Comparison of ENCODE assay signal across 20 cellular contexts in the genomic region with DNA sequence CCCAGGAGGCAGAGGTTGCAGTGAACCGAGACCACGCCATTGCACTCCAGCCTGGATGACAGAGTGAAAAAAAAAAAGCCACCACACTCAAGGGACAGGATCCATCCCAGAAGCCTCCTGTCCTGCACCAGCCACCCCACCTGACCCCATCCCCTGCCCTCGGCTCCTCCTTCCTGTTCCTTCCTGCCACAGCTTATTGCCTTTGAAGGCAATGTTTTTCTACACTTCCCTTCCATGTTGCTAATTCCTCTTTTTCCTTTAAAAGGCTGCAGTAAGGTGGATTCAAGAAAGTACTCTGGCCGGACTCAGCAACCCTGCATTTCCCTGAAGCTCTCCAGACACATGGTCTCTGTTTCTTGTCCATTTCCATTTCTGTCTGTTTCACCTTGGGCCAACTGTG.
"Had no signal": no experiment of that assay in that cellular context is flagged by ENCODE, and none has a peak within 500 bp of the region (broad histone marks: within the 10 kb centered on the region; RNA-seq: fewer than 3 reads in every experiment).

No MANE protein-coding gene starts in this region.

- DNase-seq: activated CD4-positive, alpha-beta T cell treated with anti-CD3 and anti-CD28 coated beads for 1 hour; activated CD8-positive, alpha-beta memory T cell treated with anti-CD3 and anti-CD28 coated beads for 24 hours; activated effector memory CD4-positive, alpha-beta T cell treated with anti-CD3 and anti-CD28 coated beads, Interleukin-2, amount 50 U/mL, for 16 hours; activated T-cell treated with anti-CD3 and anti-CD28 coated beads, Interleukin-2, amount 50 U/mL, for 72 hours; heart left ventricle; left ventricle myocardium superior; naive B cell; psoas muscle; right lobe of liver; small intestine; stimulated activated CD4-positive, alpha-beta T cell treated with anti-CD3 and anti-CD28 coated beads, Interleukin-15, amount 100 ng/mL, for 24 hours; stimulated activated CD4-positive, alpha-beta T cell treated with anti-CD3 and anti-CD28 coated beads, Interleukin-2, amount 100 ng/mL, for 48 hours had no signal

- ATAC-seq: activated T-cell treated with anti-CD3 and anti-CD28 coated beads, Interleukin-2, amount 50 U/mL, for 72 hours; heart left ventricle; left ventricle myocardium superior; psoas muscle; right lobe of liver had no signal

- H3K4me1 ChIP-seq: breast epithelium, psoas muscle, right lobe of liver, suprapubic skin, vagina had no signal

- H3K27ac Mint-ChIP-seq: activated naive CD4-positive, alpha-beta T cell treated with anti-CD3 and anti-CD28 coated beads, Interleukin-2, amount 50 U/mL, for 24 hours; activated T-cell treated with anti-CD3 and anti-CD28 coated beads, Interleukin-2, amount 50 U/mL, for 72 hours; naive B cell; stimulated activated naive CD8-positive, alpha-beta T cell treated with anti-CD3 and anti-CD28 coated beads, Interleukin-15, Interleukin-2, amounts not matched to agents 100 ng/mL and 50 ng/mL, for 24 hours had no signal

- H3K27me3 ChIP-seq: breast epithelium, heart left ventricle, right lobe of liver, suprapubic skin, transverse colon, vagina had no signal

- H3K9me3 ChIP-seq: breast epithelium, heart left ventricle, psoas muscle, right lobe of liver, suprapubic skin, transverse colon, vagina had no signal

- H3K36me3 ChIP-seq: breast epithelium, heart left ventricle, right lobe of liver, suprapubic skin, transverse colon, vagina had no signal

- H3K27ac ChIP-seq: breast epithelium, coronary artery, heart left ventricle, psoas muscle, right lobe of liver, suprapubic skin, transverse colon, vagina, VCaP had no signal

- H3K9me3 Mint-ChIP-seq: activated naive CD4-positive, alpha-beta T cell treated with anti-CD3 and anti-CD28 coated beads, Interleukin-2, amount 50 U/mL, for 24 hours; activated T-cell treated with anti-CD3 and anti-CD28 coated beads, Interleukin-2, amount 50 U/mL, for 72 hours; stimulated activated naive CD8-positive, alpha-beta T cell treated with anti-CD3 and anti-CD28 coated beads, Interleukin-15, Interleukin-2, amounts not matched to agents 100 ng/mL and 50 ng/mL, for 24 hours had no signal

- H3K4me3 Mint-ChIP-seq: activated naive CD4-positive, alpha-beta T cell treated with anti-CD3 and anti-CD28 coated beads, Interleukin-2, amount 50 U/mL, for 24 hours; activated T-cell treated with anti-CD3 and anti-CD28 coated beads, Interleukin-2, amount 50 U/mL, for 72 hours; naive B cell; stimulated activated naive CD8-positive, alpha-beta T cell treated with anti-CD3 and anti-CD28 coated beads, Interleukin-15, Interleukin-2, amounts not matched to agents 100 ng/mL and 50 ng/mL, for 24 hours had no signal

- H3K27me3 Mint-ChIP-seq: stimulated activated naive CD8-positive, alpha-beta T cell treated with anti-CD3 and anti-CD28 coated beads, Interleukin-15, Interleukin-2, amounts not matched to agents 100 ng/mL and 50 ng/mL, for 24 hours had no signal

- H3K4me3 ChIP-seq: breast epithelium, coronary artery, heart left ventricle, psoas muscle, right lobe of liver, suprapubic skin, transverse colon, vagina had no signal

- H3K36me3 Mint-ChIP-seq: activated naive CD4-positive, alpha-beta T cell treated with anti-CD3 and anti-CD28 coated beads, Interleukin-2, amount 50 U/mL, for 24 hours; naive B cell had no signal

- H3K4me1 Mint-ChIP-seq: activated naive CD4-positive, alpha-beta T cell treated with anti-CD3 and anti-CD28 coated beads, Interleukin-2, amount 50 U/mL, for 24 hours; naive B cell had no signal
